13 cellular contexts compared by ENCODE assay signal in the genomic region with DNA sequence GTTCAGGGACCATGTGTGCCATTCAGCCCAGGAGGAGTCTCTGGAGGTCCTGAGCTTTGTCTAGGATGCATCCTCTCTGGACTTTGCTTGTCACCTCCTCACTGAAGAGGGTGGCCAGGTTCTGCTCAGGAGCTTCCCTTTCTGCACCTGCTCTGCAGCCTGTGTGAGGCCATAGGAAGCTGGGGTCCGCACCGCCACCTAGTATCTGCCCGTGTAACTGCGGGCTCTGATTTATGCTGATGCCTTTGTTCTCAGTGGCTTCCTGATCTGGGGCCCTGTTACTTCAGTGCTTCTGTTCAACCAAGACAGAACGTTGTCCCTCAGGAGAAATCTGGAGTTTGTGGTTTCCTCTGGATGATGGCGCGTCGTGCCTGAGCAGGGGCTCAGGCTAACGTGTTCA. TPM values are rescaled to one million over a fixed set of nuclear protein-coding genes. Genes with fewer than 3 reads are reported as not detected.
A peak's percentile ranks its signal among the peaks of the same experiment; 100 is the strongest.
DNase-seq lines count a peak whose midpoint lies in the region; TF ChIP-seq lines count a peak whose summit lies in the region.
"Had no signal": no experiment of that assay in that cellular context is flagged by ENCODE, and none has a peak within 500 bp of the region (broad histone marks: within the 10 kb centered on the region; RNA-seq: fewer than 3 reads in every experiment).

No MANE protein-coding gene starts in this region.

- H3K27ac ChIP-seq in KMS-11, result no peak overlapping the region
- no peak overlapping the region for H3K27ac ChIP-seq in mesenchymal stem cell (ENCODE audit: low read length, poor library complexity, severe bottlenecking)
- H3K27ac ChIP-seq: foreskin keratinocyte, thoracic aorta had no signal

- TF ChIP-seq CTCF in KMS-11 (conservative IDR thresholded peaks at IDR 0.05; ENCODE audit: low read depth, low read length) (peak; percentile 21; the same call in 1 of the 2 replicates), epithelial cell of proximal tubule (conservative IDR thresholded peaks at IDR 0.05; ENCODE audit: low read depth, low read length) (peak; percentile 5)

- H3K79me2 ChIP-seq in KMS-11 (ENCODE audit: insufficient read depth, low read depth), result no peaks in the 10 kb centered on the region

- no peaks in the 10 kb centered on the region for H4K20me1 ChIP-seq in KMS-11 (ENCODE audit: insufficient read depth)

- no peaks in the 10 kb centered on the region for H3K36me3 ChIP-seq in KMS-11 (ENCODE audit: insufficient read depth)
- H3K36me3 ChIP-seq in mesenchymal stem cell (ENCODE audit: control insufficient read depth in 1 of 2, insufficient read depth in 2 of 2, low read depth in 1 of 2, low read length in 2 of 2), result peaks cover 23 to 60% of the 10 kb centered on the region in 2 experiments

- no peaks in the 10 kb centered on the region for H3K79me1 ChIP-seq in mesenchymal stem cell (replicated peaks; ENCODE audit: low read length, poor library complexity, severe bottlenecking)

- no peak overlapping the region for H3K23ac ChIP-seq in mesenchymal stem cell (ENCODE audit: low read length in 2 of 2)

- H3K18ac ChIP-seq in mesenchymal stem cell (ENCODE audit: low read depth in 1 of 2, low read length in 2 of 2), result no peak overlapping the region

- no peak overlapping the region for H4K8ac ChIP-seq in mesenchymal stem cell (ENCODE audit: low read length)

- no peak overlapping the region for H4K91ac ChIP-seq in mesenchymal stem cell (ENCODE audit: low read length)

- H3K4ac ChIP-seq in mesenchymal stem cell (ENCODE audit: low read depth in 1 of 2, low read length in 2 of 2), result no peak overlapping the region

- H2BK5ac ChIP-seq in mesenchymal stem cell (ENCODE audit: low read depth, low read length, poor library complexity, severe bottlenecking), result no peak overlapping the region

- no peak overlapping the region for H2BK12ac ChIP-seq in mesenchymal stem cell (ENCODE audit: low read length in 2 of 2)

- H3K27me3 ChIP-seq in KMS-11 (ENCODE audit: insufficient read depth, low read depth) (no peaks in the 10 kb centered on the region), mesenchymal stem cell (ENCODE audit: control insufficient read depth in 1 of 2, insufficient read depth in 1 of 2, low read length in 2 of 2) (no peaks in the 10 kb centered on the region)
- H3K27me3 ChIP-seq: foreskin keratinocyte had no signal

- H2AFZ ChIP-seq in KMS-11 (ENCODE audit: low read depth), result no peak overlapping the region
- H2AFZ ChIP-seq in mesenchymal stem cell (ENCODE audit: low read depth, low read length), result no peak overlapping the region

- H3K9ac ChIP-seq in KMS-11 (no peak overlapping the region), mesenchymal stem cell (ENCODE audit: low read length) (no peak overlapping the region)

- no peak overlapping the region for H2AK5ac ChIP-seq in mesenchymal stem cell (ENCODE audit: low read length, severe bottlenecking)

- H2BK15ac ChIP-seq in mesenchymal stem cell (ENCODE audit: low read depth, poor library complexity, severe bottlenecking), result no peak overlapping the region

- DNase-seq in DMS53 (lab: John Stamatoyannopoulos, UW), result peak; percentile 55
- no peak for DNase-seq in DMS53 treated with DMSO at 0.1 percent for 48 hours (lab: John Stamatoyannopoulos, UW; ENCODE audit: unreplicated experiment)
- DNase-seq in epithelial cell of proximal tubule (ENCODE audit: low read depth), result no peak
- no peak for DNase-seq in NCI-H1105 (lab: John Stamatoyannopoulos, UW)
- DNase-seq in mesenchymal stem cell, result no peak
- DNase-seq: amniotic stem cell, dermis blood vessel endothelial cell, foreskin keratinocyte, naive B cell, NCI-H226, right cardiac atrium had no signal

- H3K14ac ChIP-seq in mesenchymal stem cell (ENCODE audit: low read length in 2 of 2), result no peak overlapping the region

- H2BK120ac ChIP-seq in mesenchymal stem cell (ENCODE audit: low read depth, low read length), result no peak overlapping the region

- H3K4me2 ChIP-seq in KMS-11 (no peak overlapping the region), mesenchymal stem cell (ENCODE audit: low read length, poor library complexity, severe bottlenecking) (no peak overlapping the region)

- peaks cover 58% of the 10 kb centered on the region for H3K9me3 ChIP-seq in mesenchymal stem cell (ENCODE audit: control insufficient read depth, low read length)
- H3K9me3 ChIP-seq: thoracic aorta had no signal

- H3K4me3 ChIP-seq in KMS-11 (IDR thresholded peaks at IDR 0.05; ENCODE audit: insufficient read depth, low read depth, low read length) (no peak overlapping the region), epithelial cell of proximal tubule (ENCODE audit: low read depth, low read length) (no peak overlapping the region), mesenchymal stem cell (ENCODE audit: insufficient read depth in 1 of 2, low read depth in 1 of 2, low read length in 2 of 2) (no peak overlapping the region)
- H3K4me3 ChIP-seq: thoracic aorta had no signal

- no peaks in the 10 kb centered on the region for H3K4me1 ChIP-seq in KMS-11 (ENCODE audit: low read depth, poor library complexity, severe bottlenecking)
- H3K4me1 ChIP-seq in mesenchymal stem cell (ENCODE audit: control insufficient read depth, insufficient read depth, low read depth, low read length), result no peaks in the 10 kb centered on the region
- H3K4me1 ChIP-seq: foreskin keratinocyte had no signal

- 78% methylated on average over 9 of the region's 9 CpGs for WGBS in mesenchymal stem cell

RNA-seq across cellular contexts. Expression of a gene that starts 15.5 kb away (rescaled TPM):
- total RNA-seq in epithelial cell of proximal tubule, result 0.51 and 1.3 TPM in 2 replicates
- polyA plus RNA-seq in mesenchymal stem cell (2013, experiment 1 of 2), result 3.1 TPM
- 3.4 TPM for polyA plus RNA-seq in mesenchymal stem cell (2013, experiment 2 of 2)

RNA-seq across cellular contexts. Expression of a gene that starts 18.2 kb away (rescaled TPM):
- total RNA-seq in epithelial cell of proximal tubule, result 16.7 and 22.8 TPM in 2 replicates
- polyA plus RNA-seq in mesenchymal stem cell (2013, experiment 1 of 2), result 11.1 TPM
- polyA plus RNA-seq in mesenchymal stem cell (2013, experiment 2 of 2), result 13.2 TPM

RNA-seq across cellular contexts. Expression of a gene that starts 46.1 kb away (rescaled TPM):
- 10.0 and 10.6 TPM in 2 replicates for total RNA-seq in epithelial cell of proximal tubule
- polyA plus RNA-seq in mesenchymal stem cell (2013, experiment 1 of 2), result 11.9 TPM
- 9.7 TPM for polyA plus RNA-seq in mesenchymal stem cell (2013, experiment 2 of 2)

RNA-seq across cellular contexts. Expression of a gene that starts 54.5 kb away (rescaled TPM):
- 8.0 and 20.8 TPM in 2 replicates for total RNA-seq in epithelial cell of proximal tubule
- 6.8 TPM for polyA plus RNA-seq in mesenchymal stem cell (2013, experiment 1 of 2)
- 7.3 TPM for polyA plus RNA-seq in mesenchymal stem cell (2013, experiment 2 of 2)
